ENCODE assay signal across 32 cellular contexts in the genomic region with DNA sequence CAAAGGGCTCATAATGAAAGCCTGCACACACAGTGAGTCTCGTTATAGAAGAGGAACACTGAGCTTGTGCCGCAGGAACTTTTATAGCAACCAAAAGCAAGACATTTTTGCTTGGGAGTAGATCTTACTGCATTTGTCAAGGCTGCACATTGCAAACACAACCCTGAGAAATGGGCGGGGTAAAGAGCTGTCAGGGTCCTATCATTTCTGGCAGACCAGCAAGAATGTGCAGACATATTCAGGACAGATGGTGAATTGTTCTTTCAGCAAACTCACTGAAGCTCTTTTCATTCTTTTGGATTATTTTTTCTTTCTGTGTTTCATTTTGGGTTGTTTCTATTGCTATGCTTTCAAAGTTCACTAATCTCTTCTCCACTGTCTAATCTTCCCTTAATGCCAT. TPM values are rescaled to one million over a fixed set of nuclear protein-coding genes. Genes with fewer than 3 reads are reported as not detected.
"Had no signal": no experiment of that assay in that cellular context is flagged by ENCODE, and none has a peak within 500 bp of the region (broad histone marks: within the 10 kb centered on the region; RNA-seq: fewer than 3 reads in every experiment).

No MANE protein-coding gene starts in this region.

- H3K36me3 ChIP-seq: breast epithelium, esophagus squamous epithelium, stomach, tibial artery, upper lobe of right lung, WERI-Rb-1 had no signal

- H3K4me3 ChIP-seq: breast epithelium, esophagus squamous epithelium, lung, mucosa of descending colon, stomach, tibial artery, upper lobe of right lung had no signal

- ATAC-seq: activated CD4-positive, CD25-positive, alpha-beta regulatory T cell treated with anti-CD3 and anti-CD28 coated beads, Interleukin-2, amount 50 U/mL, for 24 hours; mucosa of descending colon; sciatic nerve; stimulated activated memory B cell treated with anti-CD40 and anti-IgM and Interleukin-4, amounts not matched to agents 10 μg/mL and 1 μg/mL and 100 μg/mL, for 72 hours; T-helper 17 cell; upper lobe of right lung had no signal

- H3K27ac ChIP-seq: breast epithelium, esophagus squamous epithelium, stomach, upper lobe of right lung, WERI-Rb-1 had no signal

- FAIRE-seq: colon, kidney, small intestine had no signal

- H3K9me3 ChIP-seq: breast epithelium, esophagus squamous epithelium, mucosa of descending colon, stomach, tibial artery, upper lobe of right lung had no signal

- DNase-seq: activated CD4-positive, alpha-beta memory T cell treated with anti-CD3 and anti-CD28 coated beads for 36 hours; activated CD4-positive, alpha-beta T cell treated with anti-CD3 and anti-CD28 coated beads for 48 hours; activated CD8-positive, alpha-beta memory T cell treated with anti-CD3 and anti-CD28 coated beads, Interleukin-2, amount 50 U/mL, for 48 hours; activated gamma-delta T cell; activated naive CD4-positive, alpha-beta T cell treated with anti-CD3 and anti-CD28 coated beads, Interleukin-2, amount 10 ng/mL, durations not matched to agents 7 days and 5 days; activated T-cell treated with anti-CD3 and anti-CD28 coated beads, Interleukin-2, amount 50 U/mL, for 24 hours; amygdala; dermis blood vessel endothelial cell; effector CD4-positive, alpha-beta T cell; esophagus squamous epithelium; hypothalamus; immature natural killer cell; kidney; mesendoderm; mucosa of descending colon; small intestine; stimulated activated CD4-positive, alpha-beta T cell treated with anti-CD3 and anti-CD28 coated beads, Interleukin-4, amount 100 ng/mL, for 4 hours; stimulated activated CD8-positive, alpha-beta memory T cell treated with anti-CD3 and anti-CD28 coated beads, Interleukin-4, amount 100 ng/mL, for 48 hours; stomach; T-helper 17 cell; T1000; tibial artery; upper lobe of right lung; WERI-Rb-1 had no signal

- H3K27me3 ChIP-seq: breast epithelium, stomach, tibial artery, upper lobe of right lung had no signal

- H3K4me1 ChIP-seq: breast epithelium, stomach, tibial artery, upper lobe of right lung had no signal

RNA-seq across cellular contexts. Expression of a gene that starts 5.1 kb away (rescaled TPM):
- total RNA-seq: dermis blood vessel endothelial cell, fibroblast of villous mesenchyme, osteoblast, T-helper 17 cell had no signal
- polyA plus RNA-seq: immature natural killer cell had no signal
